Comparison of ENCODE assay signal across 10 cellular contexts in genomic region chr12:27462151-27462694, GRCh38. TPM values are rescaled to one million over a fixed set of nuclear protein-coding genes. Genes with fewer than 3 reads are reported as not detected.
DNase-seq lines count a peak whose midpoint lies in the region; ATAC-seq, FAIRE-seq and TF ChIP-seq lines count a peak whose summit lies in the region.
"Had no signal": no experiment of that assay in that cellular context is flagged by ENCODE, and none has a peak within 500 bp of the region (broad histone marks: within the 10 kb centered on the region; RNA-seq: fewer than 3 reads in every experiment).

No MANE protein-coding gene starts in this region.

- H3K9me3 Mint-ChIP-seq in dendritic cell treated with granulocyte-macrophage colony-stimulating factor and Interleukin-4, amounts not matched to agents 40 ng/mL and 50 ng/mL, for 4 days, result no peaks in the 10 kb centered on the region
- no peaks in the 10 kb centered on the region for H3K9me3 Mint-ChIP-seq in stimulated activated naive B cell treated with anti-CD40 and anti-IgM and Interleukin-4, amounts not matched to agents 10 μg/mL and 1 μg/mL and 100 μg/mL, for 72 hours

- no peak for FAIRE-seq in H54 (lab: Jason Lieb, UNC)
- FAIRE-seq: small intestine had no signal

- H3K36me3 Mint-ChIP-seq in dendritic cell treated with granulocyte-macrophage colony-stimulating factor and Interleukin-4, amounts not matched to agents 40 ng/mL and 50 ng/mL, for 4 days (ENCODE audit: low read depth), result no peaks in the 10 kb centered on the region
- peaks cover 0 to 4% of the 10 kb centered on the region in 2 donors for H3K36me3 Mint-ChIP-seq in stimulated activated naive B cell treated with anti-CD40 and anti-IgM and Interleukin-4, amounts not matched to agents 10 μg/mL and 1 μg/mL and 100 μg/mL, for 72 hours

- H3K4me1 Mint-ChIP-seq in dendritic cell treated with granulocyte-macrophage colony-stimulating factor and Interleukin-4, amounts not matched to agents 40 ng/mL and 50 ng/mL, for 4 days (ENCODE audit: low read depth), result peaks cover 43% of the 10 kb centered on the region
- peaks cover 16 to 18% of the 10 kb centered on the region in 2 donors for H3K4me1 Mint-ChIP-seq in stimulated activated naive B cell treated with anti-CD40 and anti-IgM and Interleukin-4, amounts not matched to agents 10 μg/mL and 1 μg/mL and 100 μg/mL, for 72 hours

- H3K27ac Mint-ChIP-seq in dendritic cell treated with granulocyte-macrophage colony-stimulating factor and Interleukin-4, amounts not matched to agents 40 ng/mL and 50 ng/mL, for 4 days, result peak overlapping the region; percentile 69
- H3K27ac Mint-ChIP-seq in stimulated activated naive B cell treated with anti-CD40 and anti-IgM and Interleukin-4, amounts not matched to agents 10 μg/mL and 1 μg/mL and 100 μg/mL, for 72 hours, result no peak overlapping the region

- CTCF ChIA-PET in Panc1 (lab: Charles Lee), result no interaction called here

- no peaks in the 10 kb centered on the region for H3K27me3 Mint-ChIP-seq in dendritic cell treated with granulocyte-macrophage colony-stimulating factor and Interleukin-4, amounts not matched to agents 40 ng/mL and 50 ng/mL, for 4 days
- peaks cover 0 to 3% of the 10 kb centered on the region in 2 donors for H3K27me3 Mint-ChIP-seq in stimulated activated naive B cell treated with anti-CD40 and anti-IgM and Interleukin-4, amounts not matched to agents 10 μg/mL and 1 μg/mL and 100 μg/mL, for 72 hours

- POLR2A ChIA-PET in Panc1 (lab: Charles Lee), result interaction anchor here (0.6 kb wide), 1 partner anchor 31 kb away, joined by 6 read pairs; no protein-coding TSS in a partner anchor

- no peaks in the 10 kb centered on the region for H3K36me3 ChIP-seq in Panc1 (ENCODE audit: control insufficient read depth, insufficient read depth, low read length)

- DNase-seq in GF-D8 (lab: John Stamatoyannopoulos, UW) (peak; percentile 22), Panc1 (ENCODE audit: low read depth, low spot score) (no peak), omental fat pad (ENCODE audit: low spot score) (no peak), H54 (ENCODE audit: insufficient read length, low spot score) (no peak), retina (no peak)
- no peak for DNase-seq in stimulated activated naive B cell treated with anti-CD40 and anti-IgM and Interleukin-4, amounts not matched to agents 10 μg/mL and 1 μg/mL and 100 μg/mL, for 72 hours
- DNase-seq: activated CD4-positive, alpha-beta T cell treated with anti-CD3 and anti-CD28 coated beads, Interleukin-2, amount 50 U/mL, for 4 hours; islet precursor cell; small intestine had no signal

- H3K4me3 Mint-ChIP-seq in dendritic cell treated with granulocyte-macrophage colony-stimulating factor and Interleukin-4, amounts not matched to agents 40 ng/mL and 50 ng/mL, for 4 days, result peak overlapping the region; percentile 52
- H3K4me3 Mint-ChIP-seq in stimulated activated naive B cell treated with anti-CD40 and anti-IgM and Interleukin-4, amounts not matched to agents 10 μg/mL and 1 μg/mL and 100 μg/mL, for 72 hours, result no peak overlapping the region

- peaks cover 9% of the 10 kb centered on the region for H3K4me1 ChIP-seq in Panc1 (ENCODE audit: control insufficient read depth, insufficient read depth, low read length)

- TF ChIP-seq CTCF in Panc1 (IDR thresholded peaks at IDR 0.05) (no peak), omental fat pad (IDR thresholded peaks at IDR 0.05) (no peak)

- H3K27ac ChIP-seq in Panc1 (ENCODE audit: low read length), result peak overlapping the region; percentile 12

- H3K27me3 ChIP-seq in Panc1 (ENCODE audit: control insufficient read depth, insufficient read depth, low read length), result no peaks in the 10 kb centered on the region

- no peak for TF ChIP-seq POLR2A in H54 (IDR thresholded peaks at IDR 0.05; ENCODE audit: low read depth, low read length)

- ATAC-seq in Panc1 (peak; percentile 68), omental fat pad (ENCODE audit: low FRiP score) (peak; percentile 85)
- ATAC-seq in stimulated activated naive B cell treated with anti-CD40 and anti-IgM and Interleukin-4, amounts not matched to agents 10 μg/mL and 1 μg/mL and 100 μg/mL, for 72 hours (replicated peaks), result no peak

- peak overlapping the region in 1 of 2 experiments; percentile 15; a peak in 1 of 4 replicates for H3K4me3 ChIP-seq in Panc1 (ENCODE audit: low read depth in 2 of 2, low read length in 2 of 2)

- intact Hi-C loops in Panc1 (cut with micrococcal nuclease; ENCODE audit: unreplicated experiment), result no loop called here
- intact Hi-C loops in dendritic cell treated with granulocyte-macrophage colony-stimulating factor and Interleukin-4, amounts not matched to agents 40 ng/mL and 50 ng/mL, for 4 days (cut with micrococcal nuclease), result no loop called here

- no TSS peak for BruUV-seq in Panc1 (replicated peaks; lab: Mats Ljungman, UMichigan)

- in situ Hi-C loops in Panc1 (cut with HindIII; ENCODE audit: low pct_unique_long_range_greater_than_20kb, low sequenced_read_pairs), result no loop called here

- no peaks in the 10 kb centered on the region for H3K9me3 ChIP-seq in Panc1 (ENCODE audit: control insufficient read depth, insufficient read depth, low read depth, low read length)

RNA-seq across cellular contexts. Expression of gene SMCO2, which starts 15.7 kb away (rescaled TPM):
- total RNA-seq in Panc1 (2021; ENCODE audit: unreplicated experiment), result 0.36 TPM
- polyA plus RNA-seq in Panc1 (2012; ENCODE audit: insufficient read length), result not detected
- total RNA-seq in omental fat pad, result not detected

Comparison
In these comparisons a context has a peak if more than half of its experiments do, and no peak if none do; other contexts are left out.
1. ATAC-seq: peak in Panc1 (single experiment) and omental fat pad (single experiment); none in stimulated activated naive B cell treated with anti-CD40 and anti-IgM and Interleukin-4, amounts not matched to agents 10 μg/mL and 1 μg/mL and 100 μg/mL, for 72 hours (0 of 2).